ENCODE assay signal across 8 cellular contexts in the genomic region with DNA sequence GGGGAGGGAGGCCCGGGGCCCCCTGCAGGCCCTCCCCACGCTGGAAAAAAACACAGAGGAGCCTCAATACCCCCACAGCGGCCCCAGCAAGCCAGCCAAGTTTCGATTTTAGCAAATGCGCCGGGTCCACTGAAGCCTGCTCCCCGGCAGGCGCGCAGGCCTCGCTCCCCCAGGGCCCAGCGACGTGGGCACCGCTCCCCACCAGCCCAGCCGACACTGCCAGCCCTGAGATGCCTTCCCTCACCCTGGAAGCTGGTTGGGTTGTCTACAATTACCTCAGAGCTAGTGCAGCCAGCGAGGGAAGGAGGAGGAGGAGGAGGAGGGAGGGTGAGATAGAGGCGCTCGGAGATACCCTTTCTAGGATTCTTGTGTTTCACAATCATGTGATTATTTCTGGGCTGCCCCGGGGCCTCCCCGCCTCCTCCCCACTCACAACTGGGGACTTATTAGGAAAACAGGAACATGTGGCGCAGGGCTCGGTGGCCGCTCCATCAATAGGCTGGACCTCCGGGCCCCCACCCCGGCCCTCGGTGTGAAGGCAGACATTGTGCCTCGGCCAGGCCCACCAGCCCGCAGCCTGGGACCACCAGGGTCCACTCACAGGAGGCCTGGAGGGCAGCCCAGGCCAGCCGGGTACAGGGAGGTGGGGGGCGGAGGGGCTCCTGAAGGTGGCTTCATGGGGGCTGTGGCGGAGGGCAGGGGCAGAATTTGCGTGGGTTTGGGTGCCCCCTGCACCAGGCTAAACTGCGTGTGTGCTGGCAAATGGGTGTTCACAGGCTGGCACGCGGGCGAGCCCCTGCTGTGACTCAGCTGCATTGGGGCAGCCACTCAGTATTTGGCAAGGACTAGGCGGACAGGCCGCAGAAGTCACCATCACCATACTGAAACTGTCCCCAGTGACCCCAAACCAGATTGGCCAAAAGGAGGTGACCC.
DNase-seq lines count a peak whose midpoint lies in the region; ATAC-seq, FAIRE-seq and TF ChIP-seq lines count a peak whose summit lies in the region.

No MANE protein-coding gene starts in this region.

- no peak overlapping the region for H2AFZ ChIP-seq in fibroblast of lung (ENCODE audit: low read length)
- no peak overlapping the region for H2AFZ ChIP-seq in trophoblast cell (ENCODE audit: insufficient read depth, low read length, poor library complexity)

- peak; percentile 54 for ATAC-seq in GM18868 (IDR thresholded peaks at IDR 0.05; ENCODE audit: unreplicated experiment)
- ATAC-seq in HG03175 (IDR thresholded peaks at IDR 0.05; ENCODE audit: unreplicated experiment), result no peak

- H3K4me3 ChIP-seq in fibroblast of lung (replicated peaks in 1 of 4; ENCODE audit: control extremely low read depth in 1 of 4, insufficient read depth in 1 of 4, low read depth in 3 of 4, low read length in 4 of 4) (peak overlapping the region in 1 of 4 experiments; percentile 14), trophoblast cell (ENCODE audit: low read depth, low read length) (no peak overlapping the region), WERI-Rb-1 (ENCODE audit: low read depth, low read length) (no peak overlapping the region)

- no peak overlapping the region for H3K18ac ChIP-seq in trophoblast cell (ENCODE audit: low read length)

- H2BK12ac ChIP-seq in trophoblast cell (ENCODE audit: low read length), result no peak overlapping the region

- no peak overlapping the region for H4K8ac ChIP-seq in trophoblast cell (ENCODE audit: low read depth, low read length)

- H3K4me1 ChIP-seq in fibroblast of lung (ENCODE audit: control insufficient read depth, extremely low read depth, insufficient read depth, low read length) (peaks cover 27% of the 10 kb centered on the region), trophoblast cell (ENCODE audit: control insufficient read depth in 1 of 2, insufficient read depth in 2 of 2, low read length in 2 of 2) (no peaks in the 10 kb centered on the region)

- H3K27me3 ChIP-seq in fibroblast of lung (ENCODE audit: control insufficient read depth, insufficient read depth, low read length) (no peaks in the 10 kb centered on the region), trophoblast cell (ENCODE audit: insufficient read depth, low read length) (no peaks in the 10 kb centered on the region), WERI-Rb-1 (ENCODE audit: insufficient read depth, low read depth, severe bottlenecking) (no peaks in the 10 kb centered on the region)

- no peak overlapping the region for H3K23ac ChIP-seq in trophoblast cell (ENCODE audit: low read length)

- no peaks in the 10 kb centered on the region for H3K79me1 ChIP-seq in trophoblast cell (ENCODE audit: low read length)

- no peaks in the 10 kb centered on the region for H4K20me1 ChIP-seq in fibroblast of lung (ENCODE audit: control insufficient read depth, extremely low read depth, insufficient read depth, low read length)

- H3K9me3 ChIP-seq in KOPT-K1 (ENCODE audit: insufficient read depth, low read length, poor library complexity, severe bottlenecking), result no peaks in the 10 kb centered on the region
- no peaks in the 10 kb centered on the region for H3K9me3 ChIP-seq in fibroblast of lung (ENCODE audit: control insufficient read depth, insufficient read depth, low read depth, low read length)
- H3K9me3 ChIP-seq in trophoblast cell (ENCODE audit: insufficient read depth, low read depth, low read length), result no peaks in the 10 kb centered on the region
- no peaks in the 10 kb centered on the region for H3K9me3 ChIP-seq in WERI-Rb-1 (ENCODE audit: severe bottlenecking)

- no CpG with 5 or more reads among the region's 37 CpGs for WGBS in trophoblast cell (ENCODE audit: extremely low coverage, insufficient coverage, insufficient read length)

- no peak overlapping the region for H3K14ac ChIP-seq in trophoblast cell (ENCODE audit: low read length)

- no peak for TF ChIP-seq CTCF in fibroblast of lung (conservative IDR thresholded peaks at IDR 0.05 in 1 of 2, IDR thresholded peaks at IDR 0.05 in 1 of 2; ENCODE audit: low read depth in 1 of 2, low read length in 2 of 2)
- TF ChIP-seq CTCF in WERI-Rb-1 (IDR thresholded peaks at IDR 0.05; ENCODE audit: low read depth, low read length), result no peak

- DNase-seq in activated CD8-positive, alpha-beta memory T cell treated with anti-CD3 and anti-CD28 coated beads, Interleukin-2, amount 50 U/mL, for 48 hours, result peak; percentile 72
- DNase-seq in fibroblast of lung (ENCODE audit: low read depth in 2 of 2), result peak; percentile 19 to 47
- peak; percentile 69 to 70 for DNase-seq in trophoblast cell
- no peak for DNase-seq in WERI-Rb-1
- DNase-seq in HTR-8/SVneo (ENCODE audit: insufficient read length, low spot score), result no peak

- H2AK5ac ChIP-seq in trophoblast cell (ENCODE audit: low read length), result no peak overlapping the region

- H2BK120ac ChIP-seq in trophoblast cell (ENCODE audit: insufficient read depth, low read length, poor library complexity), result no peak overlapping the region

- peak overlapping the region; percentile 59 for H3K27ac ChIP-seq in KOPT-K1 (ENCODE audit: low read depth, low read length, poor library complexity, severe bottlenecking)
- peak overlapping the region; percentile 13 for H3K27ac ChIP-seq in fibroblast of lung (ENCODE audit: insufficient read depth, low read length)
- no peak overlapping the region for H3K27ac ChIP-seq in trophoblast cell (ENCODE audit: low read depth, low read length)
- no peak overlapping the region for H3K27ac ChIP-seq in WERI-Rb-1

- H2BK5ac ChIP-seq in trophoblast cell (ENCODE audit: low read depth, low read length, poor library complexity), result no peak overlapping the region

- no peak overlapping the region for H4K91ac ChIP-seq in trophoblast cell (ENCODE audit: low read depth, low read length)

- no peak for FAIRE-seq in HTR-8/SVneo (lab: Jason Lieb, UNC)

- H3K4ac ChIP-seq in trophoblast cell (ENCODE audit: low read depth, low read length), result no peak overlapping the region

- H3K36me3 ChIP-seq in KOPT-K1 (ENCODE audit: insufficient read depth, low read length), result peaks cover 60% of the 10 kb centered on the region
- peaks cover 11% of the 10 kb centered on the region for H3K36me3 ChIP-seq in fibroblast of lung (ENCODE audit: control insufficient read depth, insufficient read depth, low read length)
- peaks cover 46 to 65% of the 10 kb centered on the region in 2 experiments for H3K36me3 ChIP-seq in trophoblast cell (ENCODE audit: control insufficient read depth in 1 of 2, insufficient read depth in 2 of 2, low read length in 2 of 2)
- H3K36me3 ChIP-seq in WERI-Rb-1, result peaks cover 86% of the 10 kb centered on the region

- H3K79me2 ChIP-seq in fibroblast of lung (ENCODE audit: control insufficient read depth, insufficient read depth, low read length), result no peaks in the 10 kb centered on the region
- no peaks in the 10 kb centered on the region for H3K79me2 ChIP-seq in trophoblast cell (ENCODE audit: control insufficient read depth, insufficient read depth, low read length, poor library complexity)

- H3K9ac ChIP-seq in fibroblast of lung (ENCODE audit: insufficient read depth, low read length), result peak overlapping the region; percentile 31
- H3K9ac ChIP-seq in trophoblast cell (ENCODE audit: low read length), result no peak overlapping the region

- H4K12ac ChIP-seq in trophoblast cell (ENCODE audit: low read depth, low read length), result no peak overlapping the region

- H3K4me2 ChIP-seq in fibroblast of lung (ENCODE audit: extremely low read depth, insufficient read depth, low read length), result peak overlapping the region; percentile 32
- no peak overlapping the region for H3K4me2 ChIP-seq in trophoblast cell (ENCODE audit: low read length)

Comparison
In these comparisons a context has a peak if more than half of its experiments do, and no peak if none do; other contexts are left out.
1. H3K27ac ChIP-seq: peak in KOPT-K1 (single experiment) and fibroblast of lung (single experiment); none in trophoblast cell (single experiment) and WERI-Rb-1 (single experiment).
2. DNase-seq: peak in activated CD8-positive, alpha-beta memory T cell treated with anti-CD3 and anti-CD28 coated beads, Interleukin-2, amount 50 U/mL, for 48 hours (single experiment), fibroblast of lung (2 of 2) and trophoblast cell (2 of 2); none in WERI-Rb-1 (single experiment) and HTR-8/SVneo (single experiment).